Comparison of ENCODE assay signal across 8 cellular contexts in the genomic region with DNA sequence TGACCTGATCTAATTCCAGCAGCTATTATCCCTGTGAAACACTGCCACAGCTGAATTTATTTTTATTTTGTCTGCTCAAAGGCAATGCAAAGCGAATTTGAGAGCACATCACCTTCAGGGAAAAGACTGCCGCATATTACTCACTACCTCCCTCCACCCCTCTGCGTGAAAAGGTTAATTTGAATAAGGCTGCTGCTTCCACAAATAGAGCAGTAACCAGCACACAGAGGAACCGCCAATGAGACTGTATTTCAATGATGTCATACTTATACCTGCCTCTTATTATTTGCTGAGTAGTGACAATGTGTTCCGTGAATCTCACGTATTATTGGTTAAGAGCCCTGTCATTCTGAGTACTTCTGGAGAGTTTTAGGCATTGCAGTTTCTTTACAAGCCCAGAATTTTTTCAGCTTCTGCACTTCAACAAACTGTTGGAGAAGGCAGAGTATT.
DNase-seq lines count a peak whose midpoint lies in the region; ATAC-seq and TF ChIP-seq lines count a peak whose summit lies in the region.

No MANE protein-coding gene starts in this region.

- H3K4me3 ChIP-seq in GM23248 (peak overlapping the region; percentile 49), thoracic aorta (peak overlapping the region; percentile 58)

- no peaks in the 10 kb centered on the region for H4K20me1 ChIP-seq in GM23248 (ENCODE audit: insufficient read depth)

- TF ChIP-seq CTCF in GM10248 (IDR thresholded peaks at IDR 0.05; ENCODE audit: control extremely low read depth, extremely low read depth, low read depth, missing control alignments) (no peak), thoracic aorta (IDR thresholded peaks at IDR 0.05) (peak; percentile 3)

- no peaks in the 10 kb centered on the region for H3K9me3 ChIP-seq in GM23248 (ENCODE audit: low read depth)
- H3K9me3 ChIP-seq in thoracic aorta = no peaks in the 10 kb centered on the region

- CTCF ChIA-PET in GM10248 (lab: Yijun Ruan, JAX) = interaction anchor here (1.5 to 3.1 kb wide), 2 partner anchors 18 kb away, joined by 6 to 7 read pairs; no protein-coding TSS in a partner anchor

- ATAC-seq in left lobe of liver (peak; percentile 56), thoracic aorta (ENCODE audit: insufficient number of reproducible peaks, low FRiP score, low read depth) (peak; percentile 75)

- no peaks in the 10 kb centered on the region for H3K79me2 ChIP-seq in GM23248 (ENCODE audit: insufficient read depth)

- peak overlapping the region; percentile 65 for H2AFZ ChIP-seq in GM23248

- no peaks in the 10 kb centered on the region for H3K36me3 ChIP-seq in GM23248 (ENCODE audit: low read depth)
- no peaks in the 10 kb centered on the region for H3K36me3 ChIP-seq in thoracic aorta

- no peaks in the 10 kb centered on the region for H3K9me2 ChIP-seq in GM23248 (ENCODE audit: insufficient read depth)

- no peak overlapping the region for H3K9ac ChIP-seq in GM23248

- peak; percentile 8 for DNase-seq in GM10248 (ENCODE audit: extremely low spot score)
- peak; percentile 73 for DNase-seq in GM23248
- DNase-seq in M059J (ENCODE audit: low read depth) = peak; percentile 96
- peak; percentile 75 for DNase-seq in SW480 (ENCODE audit: low spot score)
- DNase-seq in cerebellar cortex (ENCODE audit: low spot score) = peak; percentile 99
- peak; percentile 46 for DNase-seq in left lobe of liver (ENCODE audit: low spot score)
- no peak for DNase-seq in thoracic aorta (ENCODE audit: low spot score)
- no peak for DNase-seq in NCI-H187 treated with DMSO at 0.1 percent for 48 hours (lab: John Stamatoyannopoulos, UW)

- no peaks in the 10 kb centered on the region for H3K27me3 ChIP-seq in GM23248 (replicated peaks; ENCODE audit: insufficient read depth)
- H3K27me3 ChIP-seq in thoracic aorta (replicated peaks; ENCODE audit: insufficient read depth) = no peaks in the 10 kb centered on the region

- H3K27ac ChIP-seq in GM23248 (no peak overlapping the region), thoracic aorta (peak overlapping the region; percentile 27 to 49)

- H3K4me2 ChIP-seq in GM23248 (ENCODE audit: unreplicated experiment) = peak overlapping the region; percentile 73

- H3F3A ChIP-seq in GM23248 (ENCODE audit: insufficient read depth) = 0 out of 2 replicates have a peak, but pooled peaks cover 7% of the 10 kb centered on the region

- in situ Hi-C loops in GM23248 (cut with MboI) = loop anchor here (25.0 kb wide), 1 partner anchor 453 kb away; no protein-coding TSS in a partner anchor

- peaks cover 10% of the 10 kb centered on the region; the same call in 1 of the 2 replicates for H3K4me1 ChIP-seq in GM23248 (ENCODE audit: insufficient read depth)
- peaks cover 4 to 24% of the 10 kb centered on the region in 2 donors for H3K4me1 ChIP-seq in thoracic aorta (ENCODE audit: control insufficient read depth in 1 of 2, low read depth in 2 of 2)

- POLR2A ChIA-PET in GM10248 (lab: Yijun Ruan, JAX) = interaction anchor here (0.6 kb wide), 1 partner anchor 1695 kb away, joined by 4 read pairs; no protein-coding TSS in a partner anchor

- 5 to 7% methylated on average over 6 of the region's 6 CpGs for WGBS in GM23248 (ENCODE audit: low coverage in 1 of 2, low lambda C conversion rate in 2 of 2, missing lambda C conversion rate in 2 of 2), 2 experiments

Comparison
In these comparisons a context has a peak if more than half of its experiments do, and no peak if none do; other contexts are left out.
1. DNase-seq: peak in GM10248 (single experiment), GM23248 (single experiment), M059J (single experiment), SW480 (single experiment), cerebellar cortex (single experiment) and left lobe of liver (single experiment); none in thoracic aorta (single experiment) and NCI-H187 treated with DMSO at 0.1 percent for 48 hours (single experiment).